1 cellular context compared by ENCODE assay signal in genomic region chr2:216408426-216409315, GRCh38.
TF ChIP-seq lines count a peak whose summit lies in the region.

No MANE protein-coding gene starts in this region.

TF ChIP-seq in IMR-90, 13 proteins besides CTCF, POLR2A, EP300 and RAD21:
- no peak for TF ChIP-seq CEBPB (IDR thresholded peaks at IDR 0.05; ENCODE audit: low read depth, low read length)
- TF ChIP-seq RFX5 (IDR thresholded peaks at IDR 0.05; ENCODE audit: low read depth, low read length) = no peak
- no peak for TF ChIP-seq CHD1 (IDR thresholded peaks at IDR 0.05; ENCODE audit: low read depth, low read length)
- TF ChIP-seq RCOR1 (IDR thresholded peaks at IDR 0.05; ENCODE audit: insufficient replicate concordance, low read length) = no peak
